Comparison of ENCODE assay signal across 32 cellular contexts in the genomic region with DNA sequence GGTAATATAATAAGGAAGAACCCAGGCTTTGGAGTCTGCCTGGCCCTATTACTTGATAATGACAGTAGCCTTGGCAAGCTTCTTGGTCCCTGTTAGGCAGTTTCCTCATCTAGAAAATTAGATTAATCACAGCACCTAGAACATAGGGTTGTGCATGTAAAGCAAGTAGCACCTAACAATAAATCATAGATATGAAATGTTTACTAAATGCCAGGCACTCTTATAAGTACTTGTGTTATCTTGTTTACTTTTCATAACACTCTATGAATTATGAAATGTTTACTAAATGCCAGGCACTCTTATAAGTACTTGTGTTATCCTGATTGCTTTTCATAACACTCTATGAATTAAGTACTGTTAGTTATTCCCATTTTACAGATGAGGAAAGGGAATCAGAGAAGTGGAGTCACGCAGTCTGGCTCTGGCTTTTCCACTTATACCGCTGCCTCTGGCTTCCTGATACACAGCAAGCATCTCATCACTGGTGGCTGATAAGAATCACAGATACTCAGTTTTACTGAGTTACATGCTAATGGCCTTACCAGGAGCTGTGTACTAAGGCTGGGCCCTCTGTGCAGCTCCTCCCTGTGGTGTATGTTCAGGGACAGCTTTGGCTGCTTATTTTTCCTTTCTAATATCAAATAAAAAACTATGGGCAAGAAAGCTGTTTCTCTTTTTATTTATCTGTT.
"Had no signal": no experiment of that assay in that cellular context is flagged by ENCODE, and none has a peak within 500 bp of the region (broad histone marks: within the 10 kb centered on the region; RNA-seq: fewer than 3 reads in every experiment).

No MANE protein-coding gene starts in this region.

- H3K27ac ChIP-seq: brain microvascular endothelial cell, Peyer's patch, SJSA1, WERI-Rb-1 had no signal

- H3K4me3 ChIP-seq: Peyer's patch, SJSA1 had no signal

- ATAC-seq: activated CD8-positive, alpha-beta T cell treated with anti-CD3 and anti-CD28 coated beads for 36 hours; activated T-cell treated with anti-CD3 and anti-CD28 coated beads, Interleukin-2, amount 50 U/mL, for 72 hours; activated T-helper 17 cell treated with anti-CD3 and anti-CD28 coated beads, Interleukin-2, amount 50 U/mL, for 72 hours had no signal

- H3K9me3 ChIP-seq: Peyer's patch, SJSA1 had no signal

- H3K4me1 ChIP-seq: Peyer's patch, SJSA1 had no signal

- H3K27me3 ChIP-seq: brain microvascular endothelial cell, Peyer's patch, SJSA1 had no signal

- DNase-seq: activated CD4-positive, alpha-beta T cell treated with anti-CD3 and anti-CD28 coated beads, Interleukin-2, amount 10 ng/mL, durations not matched to agents 24 days and 14 days; activated CD4-positive, alpha-beta T cell treated with anti-CD3 and anti-CD28 coated beads, Interleukin-2, amount 50 U/mL, for 4 hours; activated CD8-positive, alpha-beta T cell treated with anti-CD3 and anti-CD28 coated beads for 36 hours; activated effector memory CD4-positive, alpha-beta T cell treated with anti-CD3 and anti-CD28 coated beads, Interleukin-2, amount 50 U/mL, for 16 hours; activated naive CD4-positive, alpha-beta T cell; activated naive CD4-positive, alpha-beta T cell treated with anti-CD3 and anti-CD28 coated beads, Interleukin-2, amount 50 U/mL, for 16 hours; activated naive CD8-positive, alpha-beta T cell treated with anti-CD3 and anti-CD28 coated beads for 36 hours; activated T-cell treated with anti-CD3 and anti-CD28 coated beads, Interleukin-2, amount 50 U/mL, for 1 hour; activated T-cell treated with anti-CD3 and anti-CD28 coated beads, Interleukin-2, amount 50 U/mL, for 72 hours; amniotic stem cell; aorta; brain microvascular endothelial cell; central memory CD4-positive, alpha-beta T cell; Kasumi-1; KG1; MM.1S; MV-4-11; NCI-H1092; NCI-H1436 treated with DMSO at 0.1 percent for 48 hours; NCI-H187; NCI-H2029 treated with DMSO at 0.1 percent for 48 hours; NCI-H2107; NCI-H2171; NCI-H446 treated with DMSO at 0.1 percent for 48 hours; NCI-H524; Peyer's patch; RPMI8226; SHP77 treated with DMSO at 0.1 percent for 48 hours; T1000; WERI-Rb-1 had no signal

- H3K36me3 ChIP-seq: brain microvascular endothelial cell, Peyer's patch, SJSA1 had no signal
